ENCODE assay signal across 8 cellular contexts in genomic region chr11:121452609-121453150, GRCh38.
DNase-seq lines count a peak whose midpoint lies in the region; ATAC-seq and TF ChIP-seq lines count a peak whose summit lies in the region.

Gene SORL1-AS1 (minus strand): TSS chr11:121452967.

- peak within 1 kb of the TSS; percentile 86 for H3K4me2 ChIP-seq in skeletal muscle satellite cell (ENCODE audit: low read length)

- H3K4me1 Mint-ChIP-seq in HFFc6 (ENCODE audit: low read depth): peaks cover 5% of the 10 kb centered on the region; the same call in 1 of the 2 replicates

- H3K4me3 ChIP-seq in GM08714 (ENCODE audit: low read length) (peak within 1 kb of the TSS; percentile 77), heart right ventricle (peak within 1 kb of the TSS; percentile 50 to 89 (median 75)), skeletal muscle satellite cell (ENCODE audit: low read length) (peak within 1 kb of the TSS; percentile 70)

- H3K4me1 ChIP-seq in heart right ventricle (peaks cover 0 to 78% (median 5%) of the 10 kb centered on the region in 9 donors), skeletal muscle satellite cell (ENCODE audit: control insufficient read depth, insufficient read depth, low read length) (peaks cover 5% of the 10 kb centered on the region)

- no peaks in the 10 kb centered on the region for H3K9me3 Mint-ChIP-seq in HFFc6

- no peaks in the 10 kb centered on the region for H3K9me3 ChIP-seq in heart right ventricle
- no peaks in the 10 kb centered on the region for H3K9me3 ChIP-seq in skeletal muscle satellite cell (replicated peaks; ENCODE audit: low read length)

- peaks cover 37% of the 10 kb centered on the region for H3K27me3 Mint-ChIP-seq in HFFc6 (ENCODE audit: insufficient read depth)

- H3K4me3 Mint-ChIP-seq in HFFc6: peak within 1 kb of the TSS; percentile 76

- H3K27ac Mint-ChIP-seq in HFFc6: no peak within 1 kb of the TSS

- H3K36me3 ChIP-seq in heart right ventricle (no peaks in the 10 kb centered on the region), skeletal muscle satellite cell (ENCODE audit: insufficient read depth, low read length) (no peaks in the 10 kb centered on the region)

- WGBS in heart right ventricle, 2 donors: 7 to 8% methylated on average over 21 of the region's 21 CpGs

- TF ChIP-seq CTCF in HFFc6 (IDR thresholded peaks at IDR 0.05) (no peak; the same call in 1 of the 2 replicates), heart right ventricle (IDR thresholded peaks at IDR 0.05) (no peak)

- DNase-seq in HFFc6 (no peak), NCI-H345 treated with DMSO at 0.1 percent for 48 hours (lab: John Stamatoyannopoulos, UW; ENCODE audit: unreplicated experiment) (peak; percentile 19), heart right ventricle (no peak), GM03348 (ENCODE audit: low spot score) (no peak)
- peak; percentile 85 for DNase-seq in activated effector memory CD4-positive, alpha-beta T cell treated with anti-CD3 and anti-CD28 coated beads, Interleukin-2, amount 50 U/mL, for 16 hours

- intact Hi-C loops in heart right ventricle (cut with DNase I): loop anchor here in 7 of 10 donors (2.0 to 10.0 kb wide), 7 partner anchors 72 to 142 kb away; no protein-coding TSS in a partner anchor

- peak in 4 of 8 donors; percentile 3 to 44 (median 12) for ATAC-seq in heart right ventricle
- no peak for ATAC-seq in HG02840 (IDR thresholded peaks at IDR 0.05; ENCODE audit: low FRiP score, unreplicated experiment)

- H3K36me3 Mint-ChIP-seq in HFFc6 (ENCODE audit: low read depth): no peaks in the 10 kb centered on the region

- H3K9ac ChIP-seq in skeletal muscle satellite cell (ENCODE audit: low read depth, low read length): no peak within 1 kb of the TSS

- H3K27ac ChIP-seq in heart right ventricle: peak within 1 kb of the TSS in 3 of 10 donors; percentile 21 to 90 (median 32)

- peaks cover 0 to 26% (median 14%) of the 10 kb centered on the region in 7 donors for H3K27me3 ChIP-seq in heart right ventricle
- peaks cover 84% of the 10 kb centered on the region for H3K27me3 ChIP-seq in skeletal muscle satellite cell (ENCODE audit: control insufficient read depth, insufficient read depth, low read length)

Comparison
In these comparisons a context has a peak if more than half of its experiments do, and no peak if none do; other contexts are left out.
1. DNase-seq: peak in NCI-H345 treated with DMSO at 0.1 percent for 48 hours (single experiment) and activated effector memory CD4-positive, alpha-beta T cell treated with anti-CD3 and anti-CD28 coated beads, Interleukin-2, amount 50 U/mL, for 16 hours (single experiment); none in HFFc6 (single experiment), heart right ventricle (0 of 2) and GM03348 (single experiment).
2. Peak in every context shown above with its lines, with median percentiles within 50 percentile points of each other: H3K4me3 ChIP-seq.